Comparison of ENCODE assay signal across 18 cellular contexts in the genomic region with DNA sequence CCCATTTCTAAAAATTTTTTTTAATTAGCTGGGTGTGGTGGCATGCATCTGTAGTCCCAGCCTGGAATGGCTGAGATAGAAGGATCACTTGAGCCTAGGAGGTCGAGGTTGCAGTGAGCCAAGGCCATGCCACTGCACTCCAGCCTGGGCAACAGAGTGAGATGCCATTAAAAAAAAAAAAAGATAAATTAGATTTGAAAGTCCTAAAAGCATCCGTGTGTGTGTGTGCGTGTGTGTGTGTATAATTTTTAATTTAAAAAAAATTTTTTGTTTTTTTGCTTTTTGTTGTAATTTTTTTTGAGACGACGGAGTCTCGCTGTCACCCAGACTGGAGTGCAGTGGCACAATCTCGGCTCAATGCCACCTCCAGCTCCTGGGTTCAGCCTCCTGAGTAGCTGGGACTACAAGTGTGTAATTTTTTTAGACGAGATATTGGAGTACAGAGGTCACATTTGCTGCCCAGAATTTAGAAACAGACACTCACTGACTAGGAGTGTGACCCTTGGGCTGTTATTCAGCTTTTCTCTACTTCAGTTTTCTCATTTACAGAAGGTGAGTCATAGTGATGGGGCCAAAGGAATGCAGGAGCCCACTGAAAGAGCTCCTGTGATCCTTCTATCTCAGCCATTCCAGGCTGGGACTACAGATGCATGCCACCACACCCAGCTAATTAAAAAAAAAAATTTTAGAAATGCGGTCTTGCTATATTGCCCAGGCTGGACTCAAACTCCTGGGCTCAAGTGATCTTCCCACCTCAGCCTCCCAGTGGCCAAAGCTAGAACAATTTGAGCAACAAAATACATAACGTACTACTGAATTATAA. TPM values are rescaled to one million over a fixed set of nuclear protein-coding genes. Genes with fewer than 3 reads are reported as not detected.
A peak's percentile ranks its signal among the peaks of the same experiment; 100 is the strongest.
DNase-seq lines count a peak whose midpoint lies in the region; ATAC-seq, FAIRE-seq and TF ChIP-seq lines count a peak whose summit lies in the region.
"Had no signal": no experiment of that assay in that cellular context is flagged by ENCODE, and none has a peak within 500 bp of the region (broad histone marks: within the 10 kb centered on the region; RNA-seq: fewer than 3 reads in every experiment).

No MANE protein-coding gene starts in this region.

- H3K36me3 ChIP-seq in small intestine (ENCODE audit: control insufficient read depth in 2 of 2, insufficient read depth in 2 of 2, low read length in 2 of 2) = no peaks in the 10 kb centered on the region
- H3K36me3 ChIP-seq: thoracic aorta had no signal

- H3K9me3 Mint-ChIP-seq in activated T-cell treated with anti-CD3 and anti-CD28 coated beads, Interleukin-2, amount 50 U/mL, for 4 hours = no peaks in the 10 kb centered on the region
- H3K9me3 Mint-ChIP-seq: activated T-cell treated with anti-CD3 and anti-CD28 coated beads, Interleukin-2, amount 50 U/mL, for 24 hours; naive thymus-derived CD4-positive, alpha-beta T cell had no signal

- no peak overlapping the region for H3K4me3 ChIP-seq in choroid plexus epithelial cell (ENCODE audit: low read depth, low read length)
- no peak overlapping the region for H3K4me3 ChIP-seq in small intestine (ENCODE audit: low read depth in 1 of 2, low read length in 2 of 2)
- H3K4me3 ChIP-seq: thoracic aorta had no signal

- DNase-seq in ELF-1 (ENCODE audit: low read depth, low spot score) = peak; percentile 23
- peak; percentile 66 for DNase-seq in NCI-H226
- peak; percentile 63 for DNase-seq in choroid plexus epithelial cell (ENCODE audit: low read depth)
- DNase-seq in renal cortical epithelial cell (ENCODE audit: low read depth) = peak; percentile 41
- no peak for DNase-seq in NCI-H2196 (lab: John Stamatoyannopoulos, UW; ENCODE audit: unreplicated experiment)
- DNase-seq in small intestine = no peak
- DNase-seq in activated T-cell treated with anti-CD3 and anti-CD28 coated beads, Interleukin-2, amount 50 U/mL, for 4 hours = no peak
- DNase-seq: activated T-cell treated with anti-CD3 and anti-CD28 coated beads, Interleukin-2, amount 50 U/mL, for 24 hours; erythroblast; naive thymus-derived CD4-positive, alpha-beta T cell; NCI-H187; NCI-H524 treated with DMSO at 0.1 percent for 48 hours; stimulated activated CD4-positive, alpha-beta T cell treated with anti-CD3 and anti-CD28 coated beads, Interleukin-1b, Interleukin-23, amount 100 ng/mL, for 48 hours; T-helper 9 cell had no signal

- no peak overlapping the region for H3K27ac ChIP-seq in small intestine (ENCODE audit: low read depth in 1 of 2, low read length in 1 of 2)
- H3K27ac ChIP-seq: thoracic aorta had no signal

- H3K27me3 ChIP-seq in small intestine (ENCODE audit: control insufficient read depth in 2 of 2, insufficient read depth in 2 of 2, low read length in 2 of 2) = peaks cover 4 to 10% of the 10 kb centered on the region in 2 donors

- ATAC-seq in activated T-cell treated with anti-CD3 and anti-CD28 coated beads, Interleukin-2, amount 50 U/mL, for 4 hours = no peak
- ATAC-seq: naive thymus-derived CD4-positive, alpha-beta T cell had no signal

- H3K36me3 Mint-ChIP-seq in activated T-cell treated with anti-CD3 and anti-CD28 coated beads, Interleukin-2, amount 50 U/mL, for 4 hours (ENCODE audit: insufficient read depth) = no peaks in the 10 kb centered on the region

- 37 to 74% (median 43%) methylated on average over 10 of the region's 10 CpGs for WGBS in small intestine, 3 donors

- no peaks in the 10 kb centered on the region for H3K4me1 Mint-ChIP-seq in activated T-cell treated with anti-CD3 and anti-CD28 coated beads, Interleukin-2, amount 50 U/mL, for 4 hours (ENCODE audit: low read depth)
- H3K4me1 Mint-ChIP-seq: naive thymus-derived CD4-positive, alpha-beta T cell had no signal

- no peak for FAIRE-seq in small intestine (lab: Jason Lieb, UNC)
- FAIRE-seq: GM18507 had no signal

- peak; percentile 28 for TF ChIP-seq CTCF in choroid plexus epithelial cell (conservative IDR thresholded peaks at IDR 0.05; ENCODE audit: low read depth, low read length)

- H3K9me3 ChIP-seq in small intestine (ENCODE audit: control insufficient read depth, low read depth) = no peaks in the 10 kb centered on the region
- H3K9me3 ChIP-seq: thoracic aorta had no signal

- H3K27me3 Mint-ChIP-seq in activated T-cell treated with anti-CD3 and anti-CD28 coated beads, Interleukin-2, amount 50 U/mL, for 4 hours (ENCODE audit: low read depth) = peaks cover 27% of the 10 kb centered on the region

- H3K4me3 Mint-ChIP-seq in activated T-cell treated with anti-CD3 and anti-CD28 coated beads, Interleukin-2, amount 50 U/mL, for 4 hours = no peak overlapping the region
- H3K4me3 Mint-ChIP-seq: activated T-cell treated with anti-CD3 and anti-CD28 coated beads, Interleukin-2, amount 50 U/mL, for 24 hours; naive thymus-derived CD4-positive, alpha-beta T cell had no signal

- no peaks in the 10 kb centered on the region for H3K4me1 ChIP-seq in small intestine (ENCODE audit: control insufficient read depth in 2 of 2, insufficient read depth in 1 of 2, low read depth in 1 of 2, low read length in 1 of 2)

RNA-seq across cellular contexts. Expression of a gene that starts 25.5 kb away (rescaled TPM):
- not detected in 2 replicates for total RNA-seq in renal cortical epithelial cell
- polyA plus RNA-seq in small intestine = not detected
- total RNA-seq in activated T-cell treated with anti-CD3 and anti-CD28 coated beads, Interleukin-2, amount 50 U/mL, for 4 hours = not detected
- total RNA-seq: cerebellum; liver; naive thymus-derived CD4-positive, alpha-beta T cell; thoracic aorta had no signal
- polyA plus RNA-seq: liver; naive thymus-derived CD4-positive, alpha-beta T cell had no signal

RNA-seq across cellular contexts. Expression of a gene that starts 27.1 kb away (rescaled TPM):
- 2.1 and 4.8 TPM in 2 replicates for total RNA-seq in renal cortical epithelial cell
- polyA plus RNA-seq in small intestine = 1 to 10 TPM in 2 of 3 donors, under 1 TPM in 1; 0.45 to 9.5 (median 4.3) TPM
- total RNA-seq in activated T-cell treated with anti-CD3 and anti-CD28 coated beads, Interleukin-2, amount 50 U/mL, for 4 hours = under 1 TPM; 0.05 to 0.16 (median 0.15) TPM
- total RNA-seq: naive thymus-derived CD4-positive, alpha-beta T cell had no signal
- polyA plus RNA-seq: naive thymus-derived CD4-positive, alpha-beta T cell had no signal

Comparison
In these comparisons a context has a peak if more than half of its experiments do, and no peak if none do; other contexts are left out.
1. DNase-seq: peak in ELF-1 (single experiment), NCI-H226 (single experiment), choroid plexus epithelial cell (single experiment) and renal cortical epithelial cell (single experiment); none in NCI-H2196 (single experiment), small intestine (single experiment) and activated T-cell treated with anti-CD3 and anti-CD28 coated beads, Interleukin-2, amount 50 U/mL, for 4 hours (single experiment).